Comparison of ENCODE assay signal across 8 cellular contexts in genomic region chr12:121805800-121806555, GRCh38. TPM values are rescaled to one million over a fixed set of nuclear protein-coding genes. Genes with fewer than 3 reads are reported as not detected.
DNase-seq lines count a peak whose midpoint lies in the region; ATAC-seq and TF ChIP-seq lines count a peak whose summit lies in the region.

No MANE protein-coding gene starts in this region.

- in situ Hi-C loops in mammary epithelial cell (cut with MboI; ENCODE audit: low sequenced_read_pairs in 2 of 2) (no loop called here), ACHN (cut with HindIII; ENCODE audit: low pct_ligation_motif_present, low pct_unique_long_range_greater_than_20kb, low sequenced_read_pairs) (no loop called here)

- H3K4me1 ChIP-seq in KMS-11 (ENCODE audit: low read depth, poor library complexity, severe bottlenecking) (peaks cover 9% of the 10 kb centered on the region), mammary epithelial cell (ENCODE audit: insufficient read depth, low read length) (peaks cover 30% of the 10 kb centered on the region), mucosa of rectum (ENCODE audit: control insufficient read depth in 2 of 2, insufficient read depth in 2 of 2, low read length in 2 of 2) (peaks cover 26% of the 10 kb centered on the region in 2 donors)

- H4K20me1 ChIP-seq in KMS-11 (ENCODE audit: insufficient read depth) (no peaks in the 10 kb centered on the region), mammary epithelial cell (ENCODE audit: insufficient read depth, low read length) (no peaks in the 10 kb centered on the region)

- H3K27ac ChIP-seq in KMS-11: no peak overlapping the region; the same call in 1 of the 2 replicates
- peak overlapping the region; percentile 56 for H3K27ac ChIP-seq in mammary epithelial cell (ENCODE audit: insufficient read depth, low read depth, low read length)
- H3K27ac ChIP-seq in mucosa of rectum (ENCODE audit: low read depth in 2 of 2, low read length in 2 of 2): peak overlapping the region in 1 of 2 donors; percentile 52

- H3K79me2 ChIP-seq in KMS-11 (ENCODE audit: insufficient read depth, low read depth) (peaks cover 47% of the 10 kb centered on the region), mammary epithelial cell (ENCODE audit: insufficient read depth, low read length) (peaks cover 72% of the 10 kb centered on the region)

- H3K27me3 ChIP-seq in KMS-11 (ENCODE audit: insufficient read depth, low read depth): no peaks in the 10 kb centered on the region
- H3K27me3 ChIP-seq in mammary epithelial cell (ENCODE audit: insufficient read depth, low read length): no peaks in the 10 kb centered on the region
- H3K27me3 ChIP-seq in mucosa of rectum (ENCODE audit: control insufficient read depth in 2 of 2, insufficient read depth in 2 of 2, low read length in 2 of 2): no peaks in the 10 kb centered on the region

- H3K4me2 ChIP-seq in KMS-11: peak overlapping the region; percentile 51; the same call in 1 of the 2 replicates
- peak overlapping the region; percentile 96 for H3K4me2 ChIP-seq in mammary epithelial cell (ENCODE audit: insufficient read depth, low read depth, low read length)

- ATAC-seq in GM18868 (IDR thresholded peaks at IDR 0.05; ENCODE audit: unreplicated experiment): no peak

- intact Hi-C loops in mammary epithelial cell (cut with micrococcal nuclease): no loop called here

- CTCF ChIA-PET in mammary epithelial cell (lab: Charles Lee; ENCODE audit: low non-redundant PET): no interaction called here

- 15% methylated on average over 11 of the region's 23 CpGs for WGBS in mammary epithelial cell (ENCODE audit: low coverage, missing lambda C conversion rate)

- H3K36me3 ChIP-seq in KMS-11 (ENCODE audit: insufficient read depth) (no peaks in the 10 kb centered on the region), mammary epithelial cell (ENCODE audit: insufficient read depth, low read length) (peaks cover 4% of the 10 kb centered on the region), mucosa of rectum (ENCODE audit: control insufficient read depth in 2 of 2, insufficient read depth in 2 of 2, low read length in 2 of 2) (peaks cover 18 to 35% of the 10 kb centered on the region in 2 donors)

- no peaks in the 10 kb centered on the region for H3K9me3 ChIP-seq in mammary epithelial cell (replicated peaks; ENCODE audit: insufficient read depth, low read length)
- H3K9me3 ChIP-seq in mucosa of rectum (ENCODE audit: control insufficient read depth in 2 of 2, low read length in 2 of 2): no peaks in the 10 kb centered on the region

- H3K9ac ChIP-seq in KMS-11 (peak overlapping the region; percentile 65; the same call in 1 of the 2 replicates), mammary epithelial cell (ENCODE audit: insufficient read depth, low read length) (peak overlapping the region; percentile 33), mucosa of rectum (ENCODE audit: low read depth in 1 of 2, low read length in 2 of 2) (peak overlapping the region; percentile 47 to 96)

- BruUV-seq in mammary epithelial cell (replicated peaks; lab: Mats Ljungman, UMichigan): no TSS peak

- dilution Hi-C loops in mammary epithelial cell (cut with HindIII; ENCODE audit: low sequenced_read_pairs): no loop called here

- H2AFZ ChIP-seq in KMS-11 (ENCODE audit: low read depth) (no peak overlapping the region), mammary epithelial cell (ENCODE audit: low read depth, low read length) (peak overlapping the region; percentile 18)

- TF ChIP-seq CTCF in KMS-11 (conservative IDR thresholded peaks at IDR 0.05; ENCODE audit: low read depth, low read length) (no peak), mammary epithelial cell (conservative IDR thresholded peaks at IDR 0.05 in 1 of 2, IDR thresholded peaks at IDR 0.05 in 1 of 2; ENCODE audit: extremely low read depth in 1 of 2, insufficient read depth in 1 of 2, low read depth in 1 of 2, low read length in 2 of 2) (no peak)

- DNase-seq in CD1c-positive myeloid dendritic cell (ENCODE audit: extremely low spot score): peak; percentile 23
- peak; percentile 30 for DNase-seq in mammary epithelial cell
- no peak for DNase-seq in ACHN
- no peak for DNase-seq in T-helper 9 cell
- no peak for DNase-seq in NCI-H774 (lab: John Stamatoyannopoulos, UW)

- H3K4me3 ChIP-seq in KMS-11 (IDR thresholded peaks at IDR 0.05; ENCODE audit: insufficient read depth, low read depth, low read length) (no peak overlapping the region), mammary epithelial cell (replicated peaks in 1 of 3; ENCODE audit: insufficient read depth in 1 of 3, low read depth in 2 of 3, low read length in 3 of 3) (peak overlapping the region; percentile 29 to 67 (median 42)), mucosa of rectum (ENCODE audit: low read length in 2 of 2) (peak overlapping the region; percentile 80 to 87)

RNA-seq across cellular contexts. Expression of gene SETD1B, which starts 2.2 kb away (rescaled TPM):
- total RNA-seq in mammary epithelial cell: 10 to 100 TPM in 1 of 2 donors, 1 to 10 TPM in 1; 4.3 to 16.0 TPM
- polyA plus RNA-seq in mammary epithelial cell: 0.94 TPM
- 5.4 TPM for polyA minus RNA-seq in mammary epithelial cell

RNA-seq across cellular contexts. Expression of gene RHOF, which starts 12.5 kb away (rescaled TPM):
- total RNA-seq in mammary epithelial cell: 1 to 10 TPM; 4.4 to 6.2 TPM
- 1.4 TPM for polyA plus RNA-seq in mammary epithelial cell
- polyA minus RNA-seq in mammary epithelial cell: 0.26 TPM

RNA-seq across cellular contexts. Expression of gene HPD, which starts 52.7 kb away (rescaled TPM):
- under 1 TPM in 1 of 2 donors, not detected in 1; 0.17 TPM for total RNA-seq in mammary epithelial cell
- 0.03 TPM for polyA plus RNA-seq in mammary epithelial cell
- not detected for polyA minus RNA-seq in mammary epithelial cell

Comparison
In these comparisons a context has a peak if more than half of its experiments do, and no peak if none do; other contexts are left out.
1. DNase-seq: peak in CD1c-positive myeloid dendritic cell (single experiment) and mammary epithelial cell (single experiment); none in ACHN (single experiment), T-helper 9 cell (single experiment) and NCI-H774 (single experiment).
2. Peak in every context shown above with its lines, with median percentiles within 50 percentile points of each other: H3K9ac ChIP-seq.